In the genomic region with DNA sequence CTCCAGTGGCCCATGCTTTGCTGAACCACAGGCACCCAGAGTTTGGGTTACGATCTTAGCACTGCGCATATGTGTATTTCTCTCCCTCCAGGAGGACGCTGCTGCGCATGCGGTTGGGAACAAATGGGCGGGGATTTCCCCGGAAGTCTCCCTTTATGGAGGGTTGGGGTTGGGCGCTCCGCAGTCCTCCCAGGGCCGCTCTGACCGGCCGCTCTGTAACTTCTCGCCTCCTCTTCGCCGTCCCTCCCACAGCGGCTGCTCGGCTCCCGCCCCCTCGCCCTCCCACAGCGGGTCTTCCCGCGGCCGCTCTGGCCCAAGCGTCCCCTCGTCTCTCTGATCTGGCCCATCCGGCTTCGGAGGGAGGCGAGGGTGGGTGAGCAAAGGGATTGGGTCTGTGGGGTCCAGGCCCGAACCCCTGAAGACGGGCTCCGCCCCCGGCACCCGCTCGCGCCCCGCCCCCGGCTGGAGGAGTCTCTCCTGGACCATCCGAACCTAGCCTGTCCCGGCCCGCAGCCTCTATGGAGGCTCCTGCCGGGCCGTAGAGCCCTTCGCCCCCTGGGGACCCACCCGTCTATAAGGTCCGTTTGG, we compare ENCODE assay signal across 8 cellular contexts. TPM values are rescaled to one million over a fixed set of nuclear protein-coding genes. Genes with fewer than 3 reads are reported as not detected.
DNase-seq lines count a peak whose midpoint lies in the region; ATAC-seq, FAIRE-seq and TF ChIP-seq lines count a peak whose summit lies in the region.

A gene with protein sequence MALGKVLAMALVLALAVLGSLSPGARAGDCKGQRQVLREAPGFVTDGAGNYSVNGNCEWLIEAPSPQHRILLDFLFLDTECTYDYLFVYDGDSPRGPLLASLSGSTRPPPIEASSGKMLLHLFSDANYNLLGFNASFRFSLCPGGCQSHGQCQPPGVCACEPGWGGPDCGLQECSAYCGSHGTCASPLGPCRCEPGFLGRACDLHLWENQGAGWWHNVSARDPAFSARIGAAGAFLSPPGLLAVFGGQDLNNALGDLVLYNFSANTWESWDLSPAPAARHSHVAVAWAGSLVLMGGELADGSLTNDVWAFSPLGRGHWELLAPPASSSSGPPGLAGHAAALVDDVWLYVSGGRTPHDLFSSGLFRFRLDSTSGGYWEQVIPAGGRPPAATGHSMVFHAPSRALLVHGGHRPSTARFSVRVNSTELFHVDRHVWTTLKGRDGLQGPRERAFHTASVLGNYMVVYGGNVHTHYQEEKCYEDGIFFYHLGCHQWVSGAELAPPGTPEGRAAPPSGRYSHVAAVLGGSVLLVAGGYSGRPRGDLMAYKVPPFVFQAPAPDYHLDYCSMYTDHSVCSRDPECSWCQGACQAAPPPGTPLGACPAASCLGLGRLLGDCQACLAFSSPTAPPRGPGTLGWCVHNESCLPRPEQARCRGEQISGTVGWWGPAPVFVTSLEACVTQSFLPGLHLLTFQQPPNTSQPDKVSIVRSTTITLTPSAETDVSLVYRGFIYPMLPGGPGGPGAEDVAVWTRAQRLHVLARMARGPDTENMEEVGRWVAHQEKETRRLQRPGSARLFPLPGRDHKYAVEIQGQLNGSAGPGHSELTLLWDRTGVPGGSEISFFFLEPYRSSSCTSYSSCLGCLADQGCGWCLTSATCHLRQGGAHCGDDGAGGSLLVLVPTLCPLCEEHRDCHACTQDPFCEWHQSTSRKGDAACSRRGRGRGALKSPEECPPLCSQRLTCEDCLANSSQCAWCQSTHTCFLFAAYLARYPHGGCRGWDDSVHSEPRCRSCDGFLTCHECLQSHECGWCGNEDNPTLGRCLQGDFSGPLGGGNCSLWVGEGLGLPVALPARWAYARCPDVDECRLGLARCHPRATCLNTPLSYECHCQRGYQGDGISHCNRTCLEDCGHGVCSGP (N-terminal part only) (plus strand): TSS at position 328 of the 588 bp plus-strand sequence. CDS start 609 bp downstream, outside the sequence.

- intact Hi-C loops in activated CD4-positive, alpha-beta T cell treated with anti-CD3 and anti-CD28 coated beads, Interleukin-2, amount 10 ng/mL, durations not matched to agents 24 days and 14 days (cut with micrococcal nuclease): loop anchor here (1.0 to 2.0 kb wide), 6 partner anchors 23 to 192 kb away; a partner anchor contains a TSS
- intact Hi-C loops in left colon (cut with DNase I, micrococcal nuclease): no loop called here

- peaks cover 16% of the 10 kb centered on the region for H3K4me1 Mint-ChIP-seq in activated CD4-positive, alpha-beta T cell treated with anti-CD3 and anti-CD28 coated beads, Interleukin-2, amount 10 ng/mL, durations not matched to agents 24 days and 14 days

- peaks cover 47% of the 10 kb centered on the region for H3K27me3 ChIP-seq in BLaER1

- H3K4me1 ChIP-seq in BLaER1: peaks cover 33% of the 10 kb centered on the region

- peak within 1 kb of the TSS; percentile 86 for H3K9ac ChIP-seq in BLaER1

- DNase-seq in GM19239 (ENCODE audit: insufficient read length, low spot score) (peak; percentile 98), NCI-H524 treated with DMSO at 0.1 percent for 48 hours (lab: John Stamatoyannopoulos, UW) (peak; percentile 96), coronary artery (ENCODE audit: low spot score) (peak; percentile 98), left colon (peak; percentile 99)
- peak; percentile 100 for DNase-seq in activated CD4-positive, alpha-beta T cell treated with anti-CD3 and anti-CD28 coated beads, Interleukin-2, amount 10 ng/mL, durations not matched to agents 24 days and 14 days
- DNase-seq in stimulated activated CD4-positive, alpha-beta T cell treated with anti-CD3 and anti-CD28 coated beads, Interleukin-1b, Interleukin-23, amount 100 ng/mL, for 48 hours: peak; percentile 99

- peaks cover 40% of the 10 kb centered on the region for H4K20me1 ChIP-seq in BLaER1

- TF ChIP-seq CTCF in coronary artery (IDR thresholded peaks at IDR 0.05): no peak

- H3K9me3 ChIP-seq in BLaER1: no peaks in the 10 kb centered on the region

- peak; percentile 100 for FAIRE-seq in GM19239 (lab: Jason Lieb, UNC)

- H3K27ac Mint-ChIP-seq in activated CD4-positive, alpha-beta T cell treated with anti-CD3 and anti-CD28 coated beads, Interleukin-2, amount 10 ng/mL, durations not matched to agents 24 days and 14 days: peak within 1 kb of the TSS; percentile 87

- H3K4me3 ChIP-seq in BLaER1 (peak within 1 kb of the TSS; percentile 95), coronary artery (peak within 1 kb of the TSS; percentile 82)

- ATAC-seq in HG03457 (IDR thresholded peaks at IDR 0.05; ENCODE audit: unreplicated experiment): peak; percentile 74
- peak; percentile 95 for ATAC-seq in left colon

- no peaks in the 10 kb centered on the region for H3K36me3 ChIP-seq in BLaER1

- H3K4me2 ChIP-seq in BLaER1: peak within 1 kb of the TSS; percentile 99

- peaks cover 29% of the 10 kb centered on the region for H3K27me3 Mint-ChIP-seq in activated CD4-positive, alpha-beta T cell treated with anti-CD3 and anti-CD28 coated beads, Interleukin-2, amount 10 ng/mL, durations not matched to agents 24 days and 14 days

- H3K4me3 Mint-ChIP-seq in activated CD4-positive, alpha-beta T cell treated with anti-CD3 and anti-CD28 coated beads, Interleukin-2, amount 10 ng/mL, durations not matched to agents 24 days and 14 days: peak within 1 kb of the TSS; percentile 93

- no peaks in the 10 kb centered on the region for H3K9me3 Mint-ChIP-seq in activated CD4-positive, alpha-beta T cell treated with anti-CD3 and anti-CD28 coated beads, Interleukin-2, amount 10 ng/mL, durations not matched to agents 24 days and 14 days

- peaks cover 5% of the 10 kb centered on the region for H3K36me3 Mint-ChIP-seq in activated CD4-positive, alpha-beta T cell treated with anti-CD3 and anti-CD28 coated beads, Interleukin-2, amount 10 ng/mL, durations not matched to agents 24 days and 14 days (ENCODE audit: low read depth)

- H3K27ac ChIP-seq in BLaER1 (peak within 1 kb of the TSS; percentile 85), coronary artery (peak within 1 kb of the TSS; percentile 39 to 76)

RNA-seq across cellular contexts. Expression of the gene that starts here (rescaled TPM):
- total RNA-seq in activated CD4-positive, alpha-beta T cell treated with anti-CD3 and anti-CD28 coated beads, Interleukin-2, amount 10 ng/mL, durations not matched to agents 24 days and 14 days: 8.4 and 9.1 TPM in 2 replicates
- total RNA-seq in left colon: 10 to 100 TPM; 21.4 to 21.5 TPM

Comparison
In these comparisons a context has a peak if more than half of its experiments do, and no peak if none do; other contexts are left out.
1. Peak in every context shown above with its lines: DNase-seq, ATAC-seq, H3K4me3 ChIP-seq and H3K27ac ChIP-seq.